Comparison of ENCODE assay signal across 27 cellular contexts in genomic region chr18:21129586-21130216, GRCh38. TPM values are rescaled to one million over a fixed set of nuclear protein-coding genes. Genes with fewer than 3 reads are reported as not detected.
DNase-seq lines count a peak whose midpoint lies in the region; ATAC-seq and TF ChIP-seq lines count a peak whose summit lies in the region.
"Had no signal": no experiment of that assay in that cellular context is flagged by ENCODE, and none has a peak within 500 bp of the region (broad histone marks: within the 10 kb centered on the region; RNA-seq: fewer than 3 reads in every experiment).

No MANE protein-coding gene starts in this region.

- H3K27me3 Mint-ChIP-seq in HFFc6 (ENCODE audit: insufficient read depth), result no peaks in the 10 kb centered on the region; the same call in 1 of the 2 replicates
- H3K27me3 Mint-ChIP-seq in chondrocyte (ENCODE audit: low read depth), result no peaks in the 10 kb centered on the region
- H3K27me3 Mint-ChIP-seq in activated naive CD4-positive, alpha-beta T cell treated with anti-CD3 and anti-CD28 coated beads, Interleukin-2, amount 10 ng/mL, durations not matched to agents 7 days and 5 days, result no peaks in the 10 kb centered on the region
- H3K27me3 Mint-ChIP-seq: activated B cell treated with CpG ODN at 0.5 μM for 24 hours had no signal

- H3K27ac Mint-ChIP-seq in HFFc6 (peak overlapping the region; percentile 56), chondrocyte (ENCODE audit: unreplicated experiment) (peak overlapping the region; percentile 60)
- H3K27ac Mint-ChIP-seq in activated naive CD4-positive, alpha-beta T cell treated with anti-CD3 and anti-CD28 coated beads, Interleukin-2, amount 10 ng/mL, durations not matched to agents 7 days and 5 days, result no peak overlapping the region
- H3K27ac Mint-ChIP-seq: activated B cell treated with CpG ODN at 0.5 μM for 24 hours; activated naive CD4-positive, alpha-beta T cell treated with anti-CD3 and anti-CD28 coated beads for 36 hours; immature natural killer cell had no signal

- H3K4me3 ChIP-seq in spleen, result no peak overlapping the region
- H3K4me3 ChIP-seq in prostate gland, result no peak overlapping the region
- H3K4me3 ChIP-seq: A549, gastroesophageal sphincter, tibial nerve had no signal

- no peak for ATAC-seq in GM19397 (IDR thresholded peaks at IDR 0.05; ENCODE audit: unreplicated experiment)
- ATAC-seq: A549, gastroesophageal sphincter, left lobe of liver, Panc1 had no signal

- peak overlapping the region; percentile 38 for H3K4me3 Mint-ChIP-seq in HFFc6
- H3K4me3 Mint-ChIP-seq in chondrocyte (ENCODE audit: unreplicated experiment), result no peak overlapping the region
- H3K4me3 Mint-ChIP-seq in activated naive CD4-positive, alpha-beta T cell treated with anti-CD3 and anti-CD28 coated beads, Interleukin-2, amount 10 ng/mL, durations not matched to agents 7 days and 5 days, result no peak overlapping the region
- H3K4me3 Mint-ChIP-seq: activated B cell treated with CpG ODN at 0.5 μM for 24 hours; activated naive CD4-positive, alpha-beta T cell treated with anti-CD3 and anti-CD28 coated beads for 36 hours; immature natural killer cell had no signal

- no peak for TF ChIP-seq POLR2A in spleen (IDR thresholded peaks at IDR 0.05)
- no peak for TF ChIP-seq POLR2A in prostate gland (IDR thresholded peaks at IDR 0.05)

- H3K36me3 ChIP-seq in spleen (no peaks in the 10 kb centered on the region), prostate gland (no peaks in the 10 kb centered on the region)
- H3K36me3 ChIP-seq: gastroesophageal sphincter, neutrophil, tibial nerve had no signal

- TF ChIP-seq CTCF in HFFc6 (IDR thresholded peaks at IDR 0.05) (no peak), chondrocyte (IDR thresholded peaks at IDR 0.05) (no peak), spleen (IDR thresholded peaks at IDR 0.05 in 8 of 11, conservative IDR thresholded peaks at IDR 0.05 in 3 of 11) (no peak), prostate gland (IDR thresholded peaks at IDR 0.05) (no peak)

- 56 to 71% (median 68%) methylated on average over 4 of the region's 4 CpGs for WGBS in spleen, 5 donors
- 45% methylated on average over 4 of the region's 4 CpGs for WGBS in prostate gland

- CTCF ChIA-PET in activated naive CD4-positive, alpha-beta T cell treated with anti-CD3 and anti-CD28 coated beads, Interleukin-2, amount 10 ng/mL, durations not matched to agents 7 days and 5 days (lab: Charles Lee), result interaction anchor here (0.6 kb wide), 1 partner anchor 152 kb away, joined by 3 read pairs; no protein-coding TSS in a partner anchor

- H3K27ac ChIP-seq in spleen (no peak overlapping the region), prostate gland (no peak overlapping the region)
- H3K27ac ChIP-seq: A549, C4-2B, gastroesophageal sphincter, neutrophil, tibial nerve had no signal

- H3K9me3 Mint-ChIP-seq in HFFc6 (no peaks in the 10 kb centered on the region), chondrocyte (ENCODE audit: low read depth) (peaks cover 9% of the 10 kb centered on the region)
- H3K9me3 Mint-ChIP-seq in activated naive CD4-positive, alpha-beta T cell treated with anti-CD3 and anti-CD28 coated beads, Interleukin-2, amount 10 ng/mL, durations not matched to agents 7 days and 5 days, result no peaks in the 10 kb centered on the region
- H3K9me3 Mint-ChIP-seq: activated B cell treated with CpG ODN at 0.5 μM for 24 hours; activated naive CD4-positive, alpha-beta T cell treated with anti-CD3 and anti-CD28 coated beads for 36 hours; immature natural killer cell had no signal

- H3K4me1 ChIP-seq in spleen, result peaks cover 0 to 2% (median 0%) of the 10 kb centered on the region in 6 donors
- H3K4me1 ChIP-seq in prostate gland (replicated peaks), result no peaks in the 10 kb centered on the region
- H3K4me1 ChIP-seq: A549 had no signal

- no peaks in the 10 kb centered on the region for H3K9me3 ChIP-seq in spleen
- H3K9me3 ChIP-seq in prostate gland, result no peaks in the 10 kb centered on the region
- H3K9me3 ChIP-seq: A549, gastroesophageal sphincter, neutrophil, tibial nerve had no signal

- peak; percentile 57 for DNase-seq in AG08395 (ENCODE audit: low spot score)
- peak; percentile 90 for DNase-seq in HFFc6
- DNase-seq in chondrocyte (ENCODE audit: low spot score), result no peak
- DNase-seq in myocyte (ENCODE audit: low read depth), result peak; percentile 36
- DNase-seq in spleen, result no peak
- DNase-seq in activated naive CD4-positive, alpha-beta T cell treated with anti-CD3 and anti-CD28 coated beads, Interleukin-2, amount 10 ng/mL, durations not matched to agents 7 days and 5 days, result no peak
- no peak for DNase-seq in prostate gland (ENCODE audit: low spot score)
- DNase-seq: activated B cell treated with CpG ODN at 0.5 μM for 24 hours; activated CD4-positive, alpha-beta T cell treated with anti-CD3 and anti-CD28 coated beads, Interleukin-2, amount 50 U/mL, for 1 hour; activated naive CD4-positive, alpha-beta T cell treated with anti-CD3 and anti-CD28 coated beads for 36 hours; amygdala; cortex of kidney; GOT3; hypothalamus; immature natural killer cell; mesendoderm; NCI-H524; SHP77; T-helper 9 cell had no signal

- no peaks in the 10 kb centered on the region for H3K27me3 ChIP-seq in spleen (replicated peaks in 1 of 7)
- H3K27me3 ChIP-seq in prostate gland (replicated peaks; ENCODE audit: insufficient read depth), result no peaks in the 10 kb centered on the region
- H3K27me3 ChIP-seq: gastroesophageal sphincter, neutrophil, tibial nerve had no signal

- H3K36me3 Mint-ChIP-seq in HFFc6 (ENCODE audit: low read depth) (no peaks in the 10 kb centered on the region), chondrocyte (ENCODE audit: low read depth) (no peaks in the 10 kb centered on the region)
- H3K36me3 Mint-ChIP-seq in activated naive CD4-positive, alpha-beta T cell treated with anti-CD3 and anti-CD28 coated beads, Interleukin-2, amount 10 ng/mL, durations not matched to agents 7 days and 5 days, result no peaks in the 10 kb centered on the region
- H3K36me3 Mint-ChIP-seq: immature natural killer cell had no signal

- intact Hi-C loops in spleen (cut with DNase I; ENCODE audit: low total_unique reads), result no loop called here
- intact Hi-C loops in prostate gland (cut with DNase I), result no loop called here

- peaks cover 50% of the 10 kb centered on the region for H3K4me1 Mint-ChIP-seq in HFFc6 (ENCODE audit: low read depth)
- H3K4me1 Mint-ChIP-seq in chondrocyte (ENCODE audit: low read depth), result peaks cover 43% of the 10 kb centered on the region
- H3K4me1 Mint-ChIP-seq in activated naive CD4-positive, alpha-beta T cell treated with anti-CD3 and anti-CD28 coated beads, Interleukin-2, amount 10 ng/mL, durations not matched to agents 7 days and 5 days, result no peaks in the 10 kb centered on the region
- H3K4me1 Mint-ChIP-seq: activated B cell treated with CpG ODN at 0.5 μM for 24 hours, immature natural killer cell had no signal

RNA-seq across cellular contexts. Expression of gene ROCK1, which starts 18.1 kb away (rescaled TPM):
- 10 to 100 TPM; 64.8 to 71.7 (median 67.1) TPM for total RNA-seq in HFFc6 (2021; fragmentation: NEBNext Ultra II Directional; extraction: Animal tissue kit (Norgen Biotek cat#: 25700))
- total RNA-seq in chondrocyte, result 60.9 to 69.7 TPM (median 63.9 TPM) in 3 replicates
- 24.7 and 46.3 TPM in 2 replicates for total RNA-seq in myocyte
- polyA plus RNA-seq in myocyte (2012), result 12.7 TPM
- total RNA-seq in spleen, result 100 to 1,000 TPM in 2 of 7 donors, 10 to 100 TPM in 5; 62.7 to 111 (median 88.3) TPM
- 10 to 100 TPM in 1 of 3 donors, 1 to 10 TPM in 2; 8.9 to 14.7 (median 9.1) TPM for polyA plus RNA-seq in spleen
- 10 to 100 TPM; 32.2 to 35.2 TPM for total RNA-seq in prostate gland

Comparison
In these comparisons a context has a peak if more than half of its experiments do, and no peak if none do; other contexts are left out.
1. DNase-seq: peak in AG08395 (single experiment), HFFc6 (single experiment) and myocyte (single experiment); none in chondrocyte (single experiment), spleen (single experiment), activated naive CD4-positive, alpha-beta T cell treated with anti-CD3 and anti-CD28 coated beads, Interleukin-2, amount 10 ng/mL, durations not matched to agents 7 days and 5 days (single experiment) and prostate gland (single experiment).